Comparison of ENCODE assay signal across 22 cellular contexts in the genomic region with DNA sequence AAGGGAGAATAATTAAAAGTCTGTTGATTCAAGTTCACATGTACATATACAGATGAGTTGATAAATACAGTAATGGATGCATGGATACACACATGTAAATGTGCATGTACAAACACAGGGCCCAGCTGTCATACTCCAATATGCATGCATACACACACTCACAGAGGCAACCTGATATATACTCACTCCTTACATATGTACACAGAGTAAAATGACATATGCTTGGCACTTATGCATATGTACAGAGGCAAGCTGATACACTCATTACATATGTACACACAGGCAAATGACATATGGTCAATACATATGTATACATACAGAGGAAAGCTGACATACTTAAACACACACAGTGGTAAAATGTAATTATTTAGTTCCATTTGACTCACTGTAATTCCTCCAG. TPM values are rescaled to one million over a fixed set of nuclear protein-coding genes. Genes with fewer than 3 reads are reported as not detected.
"Had no signal": no experiment of that assay in that cellular context is flagged by ENCODE, and none has a peak within 500 bp of the region (broad histone marks: within the 10 kb centered on the region; RNA-seq: fewer than 3 reads in every experiment).

No MANE protein-coding gene starts in this region.

- H3K4me1 Mint-ChIP-seq: mesothelial cell of epicardium had no signal

- H3K9me3 Mint-ChIP-seq: activated T-cell treated with anti-CD3 and anti-CD28 coated beads, Interleukin-2, amount 50 U/mL, for 72 hours; mesothelial cell of epicardium; natural killer cell treated with Interleukin-12 subunit alpha and Interleukin-12 subunit beta and Interleukin-15 and Interleukin-18, amount 100 ng/mL, for 72 hours had no signal

- H3K27me3 ChIP-seq: ascending aorta, esophagus muscularis mucosa, hepatocyte, transverse colon, uterus had no signal

- ATAC-seq: activated T-cell treated with anti-CD3 and anti-CD28 coated beads, Interleukin-2, amount 50 U/mL, for 72 hours; natural killer cell treated with Interleukin-12 subunit alpha and Interleukin-12 subunit beta and Interleukin-15 and Interleukin-18, amount 100 ng/mL, for 72 hours had no signal

- H3K36me3 ChIP-seq: ascending aorta, esophagus muscularis mucosa, neutrophil, transverse colon, uterus, WERI-Rb-1 had no signal

- H3K27ac Mint-ChIP-seq: activated T-cell treated with anti-CD3 and anti-CD28 coated beads, Interleukin-2, amount 50 U/mL, for 72 hours; mesothelial cell of epicardium; natural killer cell treated with Interleukin-12 subunit alpha and Interleukin-12 subunit beta and Interleukin-15 and Interleukin-18, amount 100 ng/mL, for 72 hours had no signal

- H3K36me3 Mint-ChIP-seq: mesothelial cell of epicardium; natural killer cell treated with Interleukin-12 subunit alpha and Interleukin-12 subunit beta and Interleukin-15 and Interleukin-18, amount 100 ng/mL, for 72 hours had no signal

- H3K4me1 ChIP-seq: ascending aorta, transverse colon, uterus had no signal

- H3K4me3 ChIP-seq: ascending aorta, esophagus muscularis mucosa, hepatocyte, transverse colon, uterus had no signal

- DNase-seq: activated CD4-positive, alpha-beta T cell treated with anti-CD3 and anti-CD28 coated beads for 1 hour; activated CD8-positive, alpha-beta memory T cell treated with anti-CD3 and anti-CD28 coated beads for 24 hours; activated CD8-positive, alpha-beta memory T cell treated with anti-CD3 and anti-CD28 coated beads, Interleukin-2, amount 50 U/mL, for 48 hours; activated effector memory CD4-positive, alpha-beta T cell treated with anti-CD3 and anti-CD28 coated beads, Interleukin-2, amount 50 U/mL, for 16 hours; activated naive CD4-positive, alpha-beta T cell treated with anti-CD3 and anti-CD28 coated beads, Interleukin-2, amount 50 U/mL, for 16 hours; activated T-cell treated with anti-CD3 and anti-CD28 coated beads, Interleukin-2, amount 50 U/mL, for 72 hours; effector CD8-positive, alpha-beta T cell; posterior cingulate gyrus; retina; stimulated activated CD4-positive, alpha-beta T cell treated with anti-CD3 and anti-CD28 coated beads, Interleukin-2, amount 100 ng/mL, for 24 hours; stimulated activated naive CD4-positive, alpha-beta T cell treated with Interleukin-2 at 50 U/mL for 16 hours; T-helper 2 cell; transverse colon; uterus; WERI-Rb-1 had no signal

- H3K4me3 Mint-ChIP-seq: activated T-cell treated with anti-CD3 and anti-CD28 coated beads, Interleukin-2, amount 50 U/mL, for 72 hours; mesothelial cell of epicardium; natural killer cell treated with Interleukin-12 subunit alpha and Interleukin-12 subunit beta and Interleukin-15 and Interleukin-18, amount 100 ng/mL, for 72 hours had no signal

- H3K27ac ChIP-seq: ascending aorta, esophagus muscularis mucosa, hepatocyte, neutrophil, transverse colon, uterus, WERI-Rb-1 had no signal

- H3K9me3 ChIP-seq: ascending aorta, esophagus muscularis mucosa, neutrophil, transverse colon, uterus had no signal

RNA-seq across cellular contexts. Expression of a gene that starts 7.2 kb away (rescaled TPM):
- total RNA-seq: ascending aorta, skeletal muscle tissue, transverse colon had no signal
